Comparison of ENCODE assay signal across 9 cellular contexts in genomic region chr11:108620958-108621772, GRCh38. TPM values are rescaled to one million over a fixed set of nuclear protein-coding genes. Genes with fewer than 3 reads are reported as not detected.
DNase-seq lines count a peak whose midpoint lies in the region; ATAC-seq and TF ChIP-seq lines count a peak whose summit lies in the region.
"Had no signal": no experiment of that assay in that cellular context is flagged by ENCODE, and none has a peak within 500 bp of the region (broad histone marks: within the 10 kb centered on the region; RNA-seq: fewer than 3 reads in every experiment).

No MANE protein-coding gene starts in this region.

- H3K36me3 ChIP-seq in ovary = no peaks in the 10 kb centered on the region

- no peak for TF ChIP-seq POLR2A in ovary (IDR thresholded peaks at IDR 0.05)

- intact Hi-C loops in ovary (cut with DNase I) = no loop called here

- no peaks in the 10 kb centered on the region for H3K4me1 ChIP-seq in ovary (ENCODE audit: insufficient read depth)

- H3K27ac ChIP-seq in ovary = no peak overlapping the region

- TF ChIP-seq CTCF in fibroblast of villous mesenchyme (IDR thresholded peaks at IDR 0.05; ENCODE audit: insufficient read depth, low read depth, low read length) (no peak), ovary (IDR thresholded peaks at IDR 0.05) (no peak), omental fat pad (IDR thresholded peaks at IDR 0.05) (no peak)

- no peaks in the 10 kb centered on the region for H3K9me3 ChIP-seq in ovary

- ATAC-seq in GM18511 (IDR thresholded peaks at IDR 0.05; ENCODE audit: unreplicated experiment) = peak; percentile 91
- peak; percentile 89 for ATAC-seq in GM21528 (IDR thresholded peaks at IDR 0.05; ENCODE audit: low FRiP score, unreplicated experiment)
- ATAC-seq in HG03439 (IDR thresholded peaks at IDR 0.05; ENCODE audit: unreplicated experiment) = peak; percentile 90
- no peak for ATAC-seq in omental fat pad (ENCODE audit: low FRiP score)

- H3K27me3 ChIP-seq in ovary = no peaks in the 10 kb centered on the region

- H3K4me3 ChIP-seq in fibroblast of villous mesenchyme (ENCODE audit: low read depth, low read length) (no peak overlapping the region), ovary (no peak overlapping the region)

- DNase-seq in fibroblast of villous mesenchyme (ENCODE audit: low read depth) = peak; percentile 50
- no peak for DNase-seq in ovary
- DNase-seq in NCI-H524 (lab: John Stamatoyannopoulos, UW) = no peak
- DNase-seq in omental fat pad (ENCODE audit: low spot score) = no peak
- no peak for DNase-seq in stimulated activated CD4-positive, alpha-beta T cell treated with anti-CD3 and anti-CD28 coated beads, Interleukin-2, amount 100 ng/mL, for 24 hours
- DNase-seq: amygdala had no signal

- WGBS in ovary, 3 donors = 55 to 62% (median 56%) methylated on average over 2 of the region's 2 CpGs

- no peak for TF ChIP-seq EP300 in ovary (IDR thresholded peaks at IDR 0.05)

RNA-seq across cellular contexts. Expression of gene EXPH5, which starts 27.6 kb away (rescaled TPM):
- total RNA-seq in fibroblast of villous mesenchyme (0.32 and 2.2 TPM in 2 replicates), ovary (1 to 10 TPM; 1.1 to 5.7 (median 2.1) TPM), omental fat pad (1 to 10 TPM in 1 of 4 donors, under 1 TPM in 3; 0.32 to 1.8 (median 0.71) TPM)
- polyA plus RNA-seq in ovary = under 1 TPM; 0.12 to 0.37 TPM

RNA-seq across cellular contexts. Expression of gene DDX10, which starts 43.7 kb away (rescaled TPM):
- total RNA-seq in fibroblast of villous mesenchyme (16.1 and 20.3 TPM in 2 replicates), ovary (10 to 100 TPM; 13.1 to 34.3 (median 26.4) TPM), omental fat pad (10 to 100 TPM; 20.2 to 60.6 (median 26.5) TPM)
- polyA plus RNA-seq in ovary = 10 to 100 TPM; 18.3 to 20.0 TPM
